16 cellular contexts compared by ENCODE assay signal in genomic region chr6:140571139-140571538, GRCh38.
DNase-seq lines count a peak whose midpoint lies in the region; ATAC-seq and TF ChIP-seq lines count a peak whose summit lies in the region.
"Had no signal": no experiment of that assay in that cellular context is flagged by ENCODE, and none has a peak within 500 bp of the region (broad histone marks: within the 10 kb centered on the region; RNA-seq: fewer than 3 reads in every experiment).

No MANE protein-coding gene starts in this region.

- ATAC-seq in SK-N-SH treated with all-trans-retinoic acid at 6 μM for 48 hours = no peak
- ATAC-seq in activated naive CD8-positive, alpha-beta T cell treated with anti-CD3 and anti-CD28 coated beads, Interleukin-2, amount 50 U/mL, for 24 hours = no peak
- ATAC-seq in gastrocnemius medialis = no peak
- ATAC-seq in right cardiac atrium = no peak

- H3K4me1 ChIP-seq in gastrocnemius medialis = peaks cover 9 to 14% of the 10 kb centered on the region in 2 donors
- H3K4me1 ChIP-seq in right cardiac atrium (ENCODE audit: control insufficient read depth, insufficient read depth, low read length) = no peaks in the 10 kb centered on the region
- H3K4me1 ChIP-seq: Caco-2 had no signal

- no peak overlapping the region for H3K4me3 ChIP-seq in fibroblast of the aortic adventitia (ENCODE audit: low read depth, low read length)
- no peak overlapping the region for H3K4me3 ChIP-seq in gastrocnemius medialis
- H3K4me3 ChIP-seq in right cardiac atrium (ENCODE audit: low read length) = no peak overlapping the region

- no peaks in the 10 kb centered on the region for H3K9me3 Mint-ChIP-seq in activated naive CD8-positive, alpha-beta T cell treated with anti-CD3 and anti-CD28 coated beads, Interleukin-2, amount 50 U/mL, for 24 hours

- H3K27me3 ChIP-seq in gastrocnemius medialis (no peaks in the 10 kb centered on the region), right cardiac atrium (ENCODE audit: control insufficient read depth, insufficient read depth) (no peaks in the 10 kb centered on the region)

- H3K27me3 Mint-ChIP-seq in activated naive CD8-positive, alpha-beta T cell treated with anti-CD3 and anti-CD28 coated beads, Interleukin-2, amount 50 U/mL, for 24 hours = peaks cover 12% of the 10 kb centered on the region

- H3K27ac Mint-ChIP-seq in activated naive CD8-positive, alpha-beta T cell treated with anti-CD3 and anti-CD28 coated beads, Interleukin-2, amount 50 U/mL, for 24 hours = no peak overlapping the region

- H3K36me3 ChIP-seq in gastrocnemius medialis = no peaks in the 10 kb centered on the region

- TF ChIP-seq CTCF in fibroblast of the aortic adventitia (IDR thresholded peaks at IDR 0.05; ENCODE audit: insufficient read depth, low read length) (no peak), gastrocnemius medialis (IDR thresholded peaks at IDR 0.05 in 4 of 5, conservative IDR thresholded peaks at IDR 0.05 in 1 of 5) (no peak)

- H3K27ac ChIP-seq in gastrocnemius medialis (no peak overlapping the region), right cardiac atrium (ENCODE audit: low read length) (no peak overlapping the region)
- H3K27ac ChIP-seq: C4-2B, RWPE1 had no signal

- in situ Hi-C loops in gastrocnemius medialis (cut with MboI; ENCODE audit: low sequenced_read_pairs in 4 of 4) = no loop called here

- intact Hi-C loops in gastrocnemius medialis (cut with DNase I; ENCODE audit: low total_unique reads) = no loop called here
- intact Hi-C loops in right cardiac atrium (cut with DNase I) = no loop called here

- no peaks in the 10 kb centered on the region for H3K9me3 ChIP-seq in gastrocnemius medialis
- no peaks in the 10 kb centered on the region for H3K9me3 ChIP-seq in right cardiac atrium (ENCODE audit: control insufficient read depth, low read length)
- H3K9me3 ChIP-seq: Caco-2 had no signal

- H3K4me1 Mint-ChIP-seq in activated naive CD8-positive, alpha-beta T cell treated with anti-CD3 and anti-CD28 coated beads, Interleukin-2, amount 50 U/mL, for 24 hours = peaks cover 6% of the 10 kb centered on the region

- no peak overlapping the region for H3K4me3 Mint-ChIP-seq in activated naive CD8-positive, alpha-beta T cell treated with anti-CD3 and anti-CD28 coated beads, Interleukin-2, amount 50 U/mL, for 24 hours

- peak; percentile 62 for DNase-seq in EL
- peak; percentile 53 for DNase-seq in fibroblast of the aortic adventitia (ENCODE audit: low read depth)
- no peak for DNase-seq in activated naive CD8-positive, alpha-beta T cell treated with anti-CD3 and anti-CD28 coated beads, Interleukin-2, amount 50 U/mL, for 24 hours
- no peak for DNase-seq in NCI-H1436 (lab: John Stamatoyannopoulos, UW)
- DNase-seq in gastrocnemius medialis = no peak
- no peak for DNase-seq in right cardiac atrium
- DNase-seq: Caco-2; GDM1; NCI-H1694; NCI-H2107; NCI-H69; NK-92 treated with Interleukin-12 subunit alpha and Interleukin-12 subunit beta, amount 100 ng/mL, for 24 hours; OCI-M1 had no signal

- no peak for TF ChIP-seq POLR2A in gastrocnemius medialis (IDR thresholded peaks at IDR 0.05)

- no peaks in the 10 kb centered on the region for H3K36me3 Mint-ChIP-seq in activated naive CD8-positive, alpha-beta T cell treated with anti-CD3 and anti-CD28 coated beads, Interleukin-2, amount 50 U/mL, for 24 hours (ENCODE audit: low read depth)

TF ChIP-seq in SK-N-SH treated with all-trans-retinoic acid at 6 μM for 48 hours, 23 proteins besides CTCF, POLR2A, EP300 and RAD21:
- no peak for TF ChIP-seq RARB (CRISPR knock-in tag; IDR thresholded peaks at IDR 0.05)
- TF ChIP-seq ZFP3 (CRISPR knock-in tag; IDR thresholded peaks at IDR 0.05) = no peak
- no peak for TF ChIP-seq ISL1 (CRISPR knock-in tag; IDR thresholded peaks at IDR 0.05)
- TF ChIP-seq POU6F1 (CRISPR knock-in tag; IDR thresholded peaks at IDR 0.05; ENCODE audit: borderline replicate concordance, low read depth) = no peak; the same call in 1 of the 2 replicates
- TF ChIP-seq ZC3H10 (CRISPR knock-in tag; IDR thresholded peaks at IDR 0.05) = peak; percentile 81; the same call in 1 of the 2 replicates
- no peak for TF ChIP-seq ZNF565 (CRISPR knock-in tag; conservative IDR thresholded peaks at IDR 0.05; ENCODE audit: low read depth)
- no peak for TF ChIP-seq PATZ1 (CRISPR knock-in tag; IDR thresholded peaks at IDR 0.05; ENCODE audit: borderline replicate concordance)
- TF ChIP-seq SNAI2 (CRISPR knock-in tag; IDR thresholded peaks at IDR 0.05) = no peak
- TF ChIP-seq TSHZ2 (CRISPR knock-in tag; IDR thresholded peaks at IDR 0.05) = no peak
- no peak for TF ChIP-seq CSDC2 (CRISPR knock-in tag; IDR thresholded peaks at IDR 0.05)
- no peak for TF ChIP-seq ZNF70 (CRISPR knock-in tag; IDR thresholded peaks at IDR 0.05)
- TF ChIP-seq CREB5 (CRISPR knock-in tag; IDR thresholded peaks at IDR 0.05; ENCODE audit: low read depth) = no peak
- TF ChIP-seq TOX (CRISPR knock-in tag; IDR thresholded peaks at IDR 0.05; ENCODE audit: borderline replicate concordance) = peak; percentile 76; the same call in 1 of the 2 replicates
- no peak for TF ChIP-seq GLIS3 (CRISPR knock-in tag; IDR thresholded peaks at IDR 0.05)

Comparison
In these comparisons a context has a peak if more than half of its experiments do, and no peak if none do; other contexts are left out.
1. DNase-seq: peak in EL (single experiment) and fibroblast of the aortic adventitia (single experiment); none in activated naive CD8-positive, alpha-beta T cell treated with anti-CD3 and anti-CD28 coated beads, Interleukin-2, amount 50 U/mL, for 24 hours (single experiment), NCI-H1436 (single experiment), gastrocnemius medialis (0 of 2) and right cardiac atrium (0 of 3).